Comparison of ENCODE assay signal across 19 cellular contexts in genomic region chr7:74287303-74288033, GRCh38. TPM values are rescaled to one million over a fixed set of nuclear protein-coding genes. Genes with fewer than 3 reads are reported as not detected.
DNase-seq lines count a peak whose midpoint lies in the region; ATAC-seq, FAIRE-seq and TF ChIP-seq lines count a peak whose summit lies in the region.
"Had no signal": no experiment of that assay in that cellular context is flagged by ENCODE, and none has a peak within 500 bp of the region (broad histone marks: within the 10 kb centered on the region; RNA-seq: fewer than 3 reads in every experiment).

No MANE protein-coding gene starts in this region.

- peak; percentile 13 for FAIRE-seq in GM12878 (lab: Jason Lieb, UNC)

- H3K27ac Mint-ChIP-seq in activated naive CD8-positive, alpha-beta T cell = no peak overlapping the region
- H3K27ac Mint-ChIP-seq in activated naive CD8-positive, alpha-beta T cell treated with anti-CD3 and anti-CD28 coated beads for 36 hours = no peak overlapping the region
- H3K27ac Mint-ChIP-seq in T-cell = no peak overlapping the region
- H3K27ac Mint-ChIP-seq in HFFc6 = no peak overlapping the region
- H3K27ac Mint-ChIP-seq: activated T-helper 2 cell treated with anti-CD3 and anti-CD28 coated beads, Interferon-gamma antibody, Interleukin-2, Interleukin-4, amounts not matched to agents 10 μg/mL and 5 μg/mL and 100 μg/mL, durations not matched to agents 14 hours and 24 hours and 36 hours; T-helper 2 cell treated with Interferon-gamma antibody and Interleukin-4, amounts not matched to agents 5 μg/mL and 100 μg/mL, for 36 hours had no signal

- H3K36me3 ChIP-seq in GM12878 (ENCODE audit: control insufficient read depth in 2 of 2, insufficient read depth in 2 of 2, low read length in 1 of 2) (no peaks in the 10 kb centered on the region), mucosa of descending colon (ENCODE audit: low read depth) (no peaks in the 10 kb centered on the region), transverse colon (no peaks in the 10 kb centered on the region)
- H3K36me3 ChIP-seq: cardiac muscle cell, esophagus muscularis mucosa, HAP-1, left lung had no signal

- H3K9ac ChIP-seq in GM12878 (ENCODE audit: control insufficient read depth, insufficient read depth, low read length) = no peak overlapping the region

- SMC1A ChIA-PET in GM12878 (lab: Charles Lee; ENCODE audit: uncharacterized antibody, unreplicated experiment) = interaction anchor here (0.7 to 12.0 kb wide), 13 partner anchors 9 to 113 kb away, joined by 3 to 285 read pairs (median 4); no protein-coding TSS in a partner anchor

- ATAC-seq in GM12878 = no peak
- ATAC-seq in mucosa of descending colon = peak; percentile 70
- ATAC-seq in T-cell (replicated peaks in 1 of 4) = no peak
- no peak for ATAC-seq in GM19397 (IDR thresholded peaks at IDR 0.05; ENCODE audit: unreplicated experiment)
- ATAC-seq: left lung had no signal

- TF ChIP-seq CTCF in GM12878 (IDR thresholded peaks at IDR 0.05 in 2 of 3, conservative IDR thresholded peaks at IDR 0.05 in 1 of 3; ENCODE audit: control insufficient read depth in 2 of 3, extremely low read depth in 1 of 3, insufficient read depth in 1 of 3, low read depth in 3 of 3, low read length in 3 of 3) (no peak), mucosa of descending colon (IDR thresholded peaks at IDR 0.05) (no peak), transverse colon (IDR thresholded peaks at IDR 0.05) (no peak), HFFc6 (IDR thresholded peaks at IDR 0.05) (no peak)

- intact Hi-C loops in GM12878 (cut with micrococcal nuclease; ENCODE audit: unreplicated experiment) (loop anchor here (2.0 to 10.0 kb wide), 4 partner anchors 17 to 377 kb away; no protein-coding TSS in a partner anchor), mucosa of descending colon (cut with DNase I, micrococcal nuclease) (no loop called here), transverse colon (cut with DNase I; ENCODE audit: low total_unique reads) (no loop called here)

- POLR2A ChIA-PET in GM12878 (lab: Charles Lee) = interaction anchor here (0.8 to 8.7 kb wide), 9 partner anchors 8 to 81 kb away, joined by 3 to 171 read pairs (median 5); partner anchors contain the start of gene LAT2
- POLR2A ChIA-PET in T-cell (lab: Charles Lee) = no interaction called here

- 72% methylated on average over 7 of the region's 7 CpGs for WGBS in GM12878 (ENCODE audit: insufficient coverage, insufficient replicate concordance, low lambda C conversion rate, missing lambda C conversion rate)
- WGBS in transverse colon (ENCODE audit: low coverage in 1 of 2), 2 donors = 57 to 58% methylated on average over 4 to 7 of the region's 7 CpGs

- no TSS peak for BruUV-seq in GM12878 (replicated peaks; lab: Mats Ljungman, UMichigan)

- RAD21 ChIA-PET in GM12878 (lab: Charles Lee; ENCODE audit: unreplicated experiment) = interaction anchor here (0.6 to 12.0 kb wide), 17 partner anchors 9 to 114 kb away, joined by 3 to 169 read pairs (median 5); partner anchors contain the start of genes LAT2 and RFC2

- no peak for DNase-seq in activated naive CD8-positive, alpha-beta T cell treated with anti-CD3 and anti-CD28 coated beads for 36 hours
- DNase-seq in GM12878 (ENCODE audit: low read depth, low spot score) (no peak), mucosa of descending colon (peak; percentile 71 to 78 (median 72)), transverse colon (peak; percentile 77), T-cell (no peak), HFFc6 (no peak)
- DNase-seq: activated CD4-positive, CD25-positive, alpha-beta regulatory T cell treated with anti-CD3 and anti-CD28 coated beads, Interleukin-2, amount 50 U/mL, for 72 hours; DND-41; left lung; NCI-H1105; stimulated activated CD8-positive, alpha-beta memory T cell treated with anti-CD3 and anti-CD28 coated beads, Interleukin-4, amount 100 ng/mL, for 48 hours had no signal

- TF ChIP-seq POLR2A in GM12878 (IDR thresholded peaks at IDR 0.05; ENCODE audit: low read depth, low read length) (no peak), transverse colon (IDR thresholded peaks at IDR 0.05) (peak; percentile 55)

- no peak overlapping the region for H2AFZ ChIP-seq in GM12878 (ENCODE audit: control insufficient read depth, low read depth, low read length)

- in situ Hi-C loops in GM12878 (cut with MboI) (loop anchor here (5.0 kb wide), 1 partner anchor 80 kb away; no protein-coding TSS in a partner anchor), transverse colon (cut with MboI; ENCODE audit: low pct_ligation_motif_present in 1 of 4, low pct_unique_long_range_greater_than_20kb in 1 of 4, low sequenced_read_pairs in 3 of 4) (no loop called here)

- H3K9me3 Mint-ChIP-seq in activated naive CD8-positive, alpha-beta T cell (ENCODE audit: low read depth) = no peaks in the 10 kb centered on the region
- no peaks in the 10 kb centered on the region for H3K9me3 Mint-ChIP-seq in activated naive CD8-positive, alpha-beta T cell treated with anti-CD3 and anti-CD28 coated beads for 36 hours
- no peaks in the 10 kb centered on the region for H3K9me3 Mint-ChIP-seq in T-cell
- H3K9me3 Mint-ChIP-seq in HFFc6 = no peaks in the 10 kb centered on the region
- H3K9me3 Mint-ChIP-seq: activated T-helper 2 cell treated with anti-CD3 and anti-CD28 coated beads, Interferon-gamma antibody, Interleukin-2, Interleukin-4, amounts not matched to agents 10 μg/mL and 5 μg/mL and 100 μg/mL, durations not matched to agents 14 hours and 24 hours and 36 hours; T-helper 2 cell treated with Interferon-gamma antibody and Interleukin-4, amounts not matched to agents 5 μg/mL and 100 μg/mL, for 36 hours had no signal

- CTCF ChIA-PET in GM12878 (lab: Yijun Ruan, JAX) (interaction anchor here (0.6 to 9.2 kb wide), 9 partner anchors 8 to 207 kb away, joined by 3 to 103 read pairs (median 9); partner anchors contain the start of gene LAT2), T-cell (lab: Charles Lee) (interaction anchor here in 1 of 2 donors (0.7 kb wide), 1 partner anchor 12 kb away, joined by 3 read pairs; no protein-coding TSS in a partner anchor)

- H3K9me3 ChIP-seq in GM12878 (replicated peaks; ENCODE audit: control insufficient read depth, insufficient read depth, low read length) (no peaks in the 10 kb centered on the region), mucosa of descending colon (no peaks in the 10 kb centered on the region), transverse colon (no peaks in the 10 kb centered on the region)
- H3K9me3 ChIP-seq: esophagus muscularis mucosa, HAP-1, left lung had no signal

- H3K4me1 ChIP-seq in GM12878 (ENCODE audit: control insufficient read depth, insufficient read depth, low read length) (peaks cover 44% of the 10 kb centered on the region), mucosa of descending colon (ENCODE audit: low read depth) (peaks cover 70% of the 10 kb centered on the region), transverse colon (peaks cover 22 to 77% (median 68%) of the 10 kb centered on the region in 4 donors)

- peaks cover 4% of the 10 kb centered on the region for H3K27me3 Mint-ChIP-seq in activated naive CD8-positive, alpha-beta T cell
- H3K27me3 Mint-ChIP-seq in activated naive CD8-positive, alpha-beta T cell treated with anti-CD3 and anti-CD28 coated beads for 36 hours = peaks cover 19% of the 10 kb centered on the region
- H3K27me3 Mint-ChIP-seq in T-cell (peaks cover 0 to 14% of the 10 kb centered on the region in 2 donors), HFFc6 (ENCODE audit: insufficient read depth) (no peaks in the 10 kb centered on the region)

- TF ChIP-seq EP300 in GM12878 (IDR thresholded peaks at IDR 0.05; ENCODE audit: borderline replicate concordance in 1 of 2, control insufficient read depth in 1 of 2, low read depth in 2 of 2, low read length in 2 of 2) (no peak), transverse colon (IDR thresholded peaks at IDR 0.05; ENCODE audit: low read depth) (no peak)

- H3K4me3 Mint-ChIP-seq in activated naive CD8-positive, alpha-beta T cell = peak overlapping the region; percentile 86
- H3K4me3 Mint-ChIP-seq in activated naive CD8-positive, alpha-beta T cell treated with anti-CD3 and anti-CD28 coated beads for 36 hours = no peak overlapping the region
- peak overlapping the region in 1 of 3 donors; percentile 83 for H3K4me3 Mint-ChIP-seq in T-cell
- H3K4me3 Mint-ChIP-seq in HFFc6 = no peak overlapping the region

- peaks cover 13% of the 10 kb centered on the region for H3K4me1 Mint-ChIP-seq in activated naive CD8-positive, alpha-beta T cell (ENCODE audit: low read depth)
- H3K4me1 Mint-ChIP-seq in activated naive CD8-positive, alpha-beta T cell treated with anti-CD3 and anti-CD28 coated beads for 36 hours = peaks cover 14% of the 10 kb centered on the region
- H3K4me1 Mint-ChIP-seq in T-cell = peaks cover 17 to 22% (median 20%) of the 10 kb centered on the region in 3 donors
- peaks cover 28% of the 10 kb centered on the region for H3K4me1 Mint-ChIP-seq in HFFc6 (ENCODE audit: low read depth)

- peaks cover 3% of the 10 kb centered on the region; the same call in 1 of the 2 replicates for H4K20me1 ChIP-seq in GM12878 (ENCODE audit: control insufficient read depth, insufficient read depth)

- H3K4me3 ChIP-seq in GM12878 (peak overlapping the region; percentile 92), mucosa of descending colon (no peak overlapping the region), transverse colon (no peak overlapping the region)
- H3K4me3 ChIP-seq: cardiac muscle cell, HAP-1, left lung, smooth muscle cell had no signal

- H3K27ac ChIP-seq in GM12878 (ENCODE audit: control insufficient read depth, insufficient read depth) (peak overlapping the region; percentile 93), transverse colon (peak overlapping the region; percentile 78 to 94 (median 90))
- H3K27ac ChIP-seq: cardiac muscle cell, esophagus muscularis mucosa, left lung had no signal

- peak overlapping the region; percentile 71 for H3K4me2 ChIP-seq in GM12878 (ENCODE audit: control insufficient read depth, insufficient read depth)

- no peaks in the 10 kb centered on the region for H3K27me3 ChIP-seq in GM12878 (replicated peaks in 1 of 2; ENCODE audit: control insufficient read depth in 2 of 2, insufficient read depth in 2 of 2, low read length in 1 of 2)
- no peaks in the 10 kb centered on the region for H3K27me3 ChIP-seq in transverse colon
- H3K27me3 ChIP-seq: esophagus muscularis mucosa had no signal

- peaks cover 56% of the 10 kb centered on the region for H3K79me2 ChIP-seq in GM12878 (ENCODE audit: control insufficient read depth, insufficient read depth, low read length)

- H3K36me3 Mint-ChIP-seq in activated naive CD8-positive, alpha-beta T cell = no peaks in the 10 kb centered on the region
- no peaks in the 10 kb centered on the region for H3K36me3 Mint-ChIP-seq in activated naive CD8-positive, alpha-beta T cell treated with anti-CD3 and anti-CD28 coated beads for 36 hours
- no peaks in the 10 kb centered on the region for H3K36me3 Mint-ChIP-seq in T-cell
- H3K36me3 Mint-ChIP-seq in HFFc6 (ENCODE audit: low read depth) = no peaks in the 10 kb centered on the region

- TF ChIP-seq RAD21 in GM12878 (IDR thresholded peaks at IDR 0.05; ENCODE audit: insufficient read depth, low read depth, low read length) = no peak

RNA-seq across cellular contexts. Expression of gene CLIP2, which starts 1.7 kb away (rescaled TPM):
- total RNA-seq in activated naive CD8-positive, alpha-beta T cell treated with anti-CD3 and anti-CD28 coated beads for 36 hours = under 1 TPM; 0.62 to 0.74 TPM
- 143 and 165 TPM in 2 replicates for total RNA-seq in GM12878 (2013; cell fraction: nucleolus; rRNA removed)
- 22.0 and 26.3 TPM in 2 replicates for total RNA-seq in GM12878 (2014; rRNA removed)
- total RNA-seq in GM12878 (2014; rRNA removed; fragmentation: Illumina TruSeq; extraction: Trizol) = 26.9 and 27.4 TPM in 2 replicates
- 52.9 and 56.3 TPM in 2 replicates for total RNA-seq in GM12878 (2021)
- 9.8 TPM for polyA plus RNA-seq in GM12878 (2011; ENCODE audit: low read depth)
- polyA plus RNA-seq in GM12878 (2011; rRNA removed) = 6.1 and 10.4 TPM in 2 replicates
- polyA plus RNA-seq in GM12878 (2011; cell fraction: cytosol; rRNA removed) = 14.3 and 15.7 TPM in 2 replicates
- 17.4 and 26.9 TPM in 2 replicates for polyA plus RNA-seq in GM12878 (2011; cell fraction: nucleus; rRNA removed)
- polyA plus RNA-seq in GM12878 (2012) = 29.2 and 33.1 TPM in 2 replicates
- polyA plus RNA-seq in GM12878 (2014; fragmentation: Illumina TruSeq; extraction: Trizol) = 5.0 and 23.2 TPM in 2 replicates
- under 1 TPM; 0.26 to 0.82 TPM for polyA plus RNA-seq in GM12878 (2014; fragmentation: Nextera tagmentation; extraction: Ambion mirVana)
- polyA plus RNA-seq in GM12878 (2014; rRNA removed) = 23.3 and 28.8 TPM in 2 replicates
- polyA plus RNA-seq in GM12878 (2016; fragmentation: Nextera tagmentation; extraction: Ambion mirVana) = 10 to 100 TPM; 14.8 to 18.9 TPM
- polyA minus RNA-seq in GM12878 (2011; rRNA and poly(A)+ RNA removed) = 15.9 and 30.9 TPM in 2 replicates
- polyA minus RNA-seq in GM12878 (2011; cell fraction: cytosol; rRNA and poly(A)+ RNA removed) = 18.5 and 19.4 TPM in 2 replicates
- 16.9 and 27.1 TPM in 2 replicates for polyA minus RNA-seq in GM12878 (2011; cell fraction: nucleus; rRNA and poly(A)+ RNA removed)
- 10 to 100 TPM; 57.6 to 77.7 (median 67.1) TPM for total RNA-seq in mucosa of descending colon
- total RNA-seq in transverse colon = 100 to 1,000 TPM in 3 of 4 donors, 10 to 100 TPM in 1; 84.5 to 157 (median 111) TPM
- 1 to 10 TPM; 3.1 to 8.5 (median 6.3) TPM for total RNA-seq in T-cell
- 10 to 100 TPM; 27.9 to 37.5 (median 34.5) TPM for total RNA-seq in HFFc6 (2021; fragmentation: NEBNext Ultra II Directional; extraction: Animal tissue kit (Norgen Biotek cat#: 25700))

RNA-seq across cellular contexts. Expression of gene RFC2, which starts 33.3 kb away (rescaled TPM):
- 100 to 1,000 TPM; 111 to 112 TPM for total RNA-seq in activated naive CD8-positive, alpha-beta T cell treated with anti-CD3 and anti-CD28 coated beads for 36 hours
- total RNA-seq in GM12878 (2013; cell fraction: nucleolus; rRNA removed) = 17.6 and 17.8 TPM in 2 replicates
- total RNA-seq in GM12878 (2014; rRNA removed) (95.3 and 95.8 TPM in 2 replicates), GM12878 (2014; rRNA removed; fragmentation: Illumina TruSeq; extraction: Trizol) (87.5 and 91.9 TPM in 2 replicates), GM12878 (2021) (73.3 and 73.5 TPM in 2 replicates), mucosa of descending colon (10 to 100 TPM; 14.8 to 23.7 (median 15.9) TPM), transverse colon (10 to 100 TPM in 2 of 4 donors, 1 to 10 TPM in 2; 6.7 to 17.3 (median 9.3) TPM), T-cell (10 to 100 TPM; 13.3 to 17.6 (median 14.8) TPM)
- polyA plus RNA-seq in GM12878 (2011; ENCODE audit: low read depth) = 29.8 TPM
- polyA plus RNA-seq in GM12878 (2011; rRNA removed) (47.0 and 69.3 TPM in 2 replicates), GM12878 (2014; fragmentation: Illumina TruSeq; extraction: Trizol) (108 and 121 TPM in 2 replicates), GM12878 (2014; fragmentation: Nextera tagmentation; extraction: Ambion mirVana) (10 to 100 TPM; 25.8 to 45.2 TPM), GM12878 (2014; rRNA removed) (89.9 and 92.7 TPM in 2 replicates), GM12878 (2016; fragmentation: Nextera tagmentation; extraction: Ambion mirVana) (100 to 1,000 TPM; 135 to 145 TPM)
- polyA plus RNA-seq in GM12878 (2011; cell fraction: cytosol; rRNA removed) = 67.8 and 85.5 TPM in 2 replicates
- 18.8 and 27.6 TPM in 2 replicates for polyA plus RNA-seq in GM12878 (2011; cell fraction: nucleus; rRNA removed)
- polyA plus RNA-seq in GM12878 (2012) = 37.5 and 41.6 TPM in 2 replicates
- polyA minus RNA-seq in GM12878 (2011; rRNA and poly(A)+ RNA removed) = 85.6 and 92.8 TPM in 2 replicates
- 34.7 and 43.0 TPM in 2 replicates for polyA minus RNA-seq in GM12878 (2011; cell fraction: cytosol; rRNA and poly(A)+ RNA removed)
- polyA minus RNA-seq in GM12878 (2011; cell fraction: nucleus; rRNA and poly(A)+ RNA removed) = 12.7 and 23.5 TPM in 2 replicates
- 10 to 100 TPM; 16.8 to 37.7 (median 34.0) TPM for total RNA-seq in HFFc6 (2021; fragmentation: NEBNext Ultra II Directional; extraction: Animal tissue kit (Norgen Biotek cat#: 25700))

Comparison
In these comparisons a context has a peak if more than half of its experiments do, and no peak if none do; other contexts are left out.
1. DNase-seq: peak in mucosa of descending colon (3 of 3) and transverse colon (single experiment); none in activated naive CD8-positive, alpha-beta T cell treated with anti-CD3 and anti-CD28 coated beads for 36 hours (single experiment), GM12878 (single experiment), T-cell (0 of 34) and HFFc6 (single experiment).